1 cellular context compared by ENCODE assay signal in the genomic region with DNA sequence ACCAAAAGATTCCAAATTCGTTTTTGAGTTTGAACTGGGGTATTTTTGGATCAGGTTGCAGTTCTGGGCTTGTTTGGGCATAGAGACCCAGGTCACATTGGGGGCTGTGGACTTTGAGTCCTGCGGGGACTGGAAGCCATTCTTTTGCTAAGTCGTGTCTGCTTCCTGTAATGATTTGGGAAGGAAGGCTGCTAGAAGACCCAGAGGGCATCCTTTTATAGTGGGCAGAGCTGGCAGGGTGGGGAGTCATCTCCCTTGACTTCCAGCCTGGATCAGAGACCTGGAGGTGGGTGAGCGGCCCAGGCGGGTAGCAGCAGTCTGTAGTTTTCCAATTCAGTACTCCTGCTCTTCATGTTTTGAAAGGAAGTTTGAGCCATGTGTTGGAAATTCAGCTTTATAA.
TF ChIP-seq lines count a peak whose summit lies in the region.

No MANE protein-coding gene starts in this region.

TF ChIP-seq in endothelial cell of umbilical vein, 7 proteins besides CTCF, POLR2A, EP300 and RAD21:
- TF ChIP-seq FOS (IDR thresholded peaks at IDR 0.05; ENCODE audit: borderline replicate concordance, insufficient read depth, low read length), result no peak
